In genomic region chr10:68074775-68075549, GRCh38 we compare ENCODE assay signal across 8 cellular contexts.
A peak's percentile ranks its signal among the peaks of the same experiment; 100 is the strongest.
DNase-seq lines count a peak whose midpoint lies in the region; ATAC-seq and TF ChIP-seq lines count a peak whose summit lies in the region.

HERC4 (minus strand) TSS chr10:68075283; CDS start chr10:68073108, 2,175 bp downstream.

- peak within 1 kb of the TSS; percentile 96 for H3K4me3 Mint-ChIP-seq in nephron progenitor cell
- peak within 1 kb of the TSS; percentile 97 for H3K4me3 Mint-ChIP-seq in stimulated activated naive CD8-positive, alpha-beta T cell treated with anti-CD3 and anti-CD28 coated beads, Interleukin-15, Interleukin-2, amounts not matched to agents 100 ng/mL and 50 ng/mL, for 24 hours

- H3K36me3 ChIP-seq in KOPT-K1 (ENCODE audit: insufficient read depth, low read length) (peaks cover 10% of the 10 kb centered on the region), RWPE2 (ENCODE audit: low read depth) (peaks cover 33% of the 10 kb centered on the region)

- H3K36me3 Mint-ChIP-seq in nephron progenitor cell (ENCODE audit: low read depth) = peaks cover 8% of the 10 kb centered on the region
- peaks cover 25% of the 10 kb centered on the region for H3K36me3 Mint-ChIP-seq in stimulated activated naive CD8-positive, alpha-beta T cell treated with anti-CD3 and anti-CD28 coated beads, Interleukin-15, Interleukin-2, amounts not matched to agents 100 ng/mL and 50 ng/mL, for 24 hours (ENCODE audit: low read depth)

- H3K4me3 ChIP-seq in RWPE2 (ENCODE audit: severe bottlenecking) = peak within 1 kb of the TSS; percentile 72

- TF ChIP-seq CTCF in RWPE2 (IDR thresholded peaks at IDR 0.05; ENCODE audit: poor library complexity, severe bottlenecking) (no peak), nephron progenitor cell (IDR thresholded peaks at IDR 0.05) (no peak)

- H3K27ac ChIP-seq in KOPT-K1 (ENCODE audit: low read depth, low read length, poor library complexity, severe bottlenecking) (peak within 1 kb of the TSS; percentile 89), RWPE2 (ENCODE audit: poor library complexity, severe bottlenecking) (peak within 1 kb of the TSS; percentile 88)

- peak; percentile 96 for DNase-seq in EH (ENCODE audit: low read depth)
- DNase-seq in RWPE2 (ENCODE audit: low spot score) = peak; percentile 92
- peak; percentile 87 for DNase-seq in activated gamma-delta T cell (lab: John Stamatoyannopoulos, UW)
- DNase-seq in fibroblast of the conjunctiva (ENCODE audit: low read depth) = peak; percentile 91
- peak; percentile 93 for DNase-seq in nephron progenitor cell

- H3K4me1 ChIP-seq in RWPE2 (ENCODE audit: insufficient read depth, poor library complexity, severe bottlenecking) = peaks cover 32% of the 10 kb centered on the region

- H3K9me3 ChIP-seq in KOPT-K1 (ENCODE audit: insufficient read depth, low read length, poor library complexity, severe bottlenecking) (no peaks in the 10 kb centered on the region), RWPE2 (ENCODE audit: severe bottlenecking) (no peaks in the 10 kb centered on the region)

- H3K27me3 ChIP-seq in RWPE2 (ENCODE audit: insufficient read depth, poor library complexity, severe bottlenecking) = no peaks in the 10 kb centered on the region

- ATAC-seq in GM21786 (IDR thresholded peaks at IDR 0.05; ENCODE audit: unreplicated experiment) (peak; percentile 89), RWPE2 (ENCODE audit: low read depth) (peak; percentile 91)

- H3K27ac Mint-ChIP-seq in nephron progenitor cell = peak within 1 kb of the TSS; percentile 75
- H3K27ac Mint-ChIP-seq in stimulated activated naive CD8-positive, alpha-beta T cell treated with anti-CD3 and anti-CD28 coated beads, Interleukin-15, Interleukin-2, amounts not matched to agents 100 ng/mL and 50 ng/mL, for 24 hours = peak within 1 kb of the TSS; percentile 92

- H3K9me3 Mint-ChIP-seq in nephron progenitor cell = no peaks in the 10 kb centered on the region
- H3K9me3 Mint-ChIP-seq in stimulated activated naive CD8-positive, alpha-beta T cell treated with anti-CD3 and anti-CD28 coated beads, Interleukin-15, Interleukin-2, amounts not matched to agents 100 ng/mL and 50 ng/mL, for 24 hours = no peaks in the 10 kb centered on the region

- H3K27me3 Mint-ChIP-seq in nephron progenitor cell (ENCODE audit: low read depth, poor library complexity) = no peaks in the 10 kb centered on the region
- no peaks in the 10 kb centered on the region for H3K27me3 Mint-ChIP-seq in stimulated activated naive CD8-positive, alpha-beta T cell treated with anti-CD3 and anti-CD28 coated beads, Interleukin-15, Interleukin-2, amounts not matched to agents 100 ng/mL and 50 ng/mL, for 24 hours

- H3K4me1 Mint-ChIP-seq in nephron progenitor cell = peaks cover 36% of the 10 kb centered on the region
- H3K4me1 Mint-ChIP-seq in stimulated activated naive CD8-positive, alpha-beta T cell treated with anti-CD3 and anti-CD28 coated beads, Interleukin-15, Interleukin-2, amounts not matched to agents 100 ng/mL and 50 ng/mL, for 24 hours (ENCODE audit: low read depth) = peaks cover 44% of the 10 kb centered on the region

Comparison
In these comparisons a context has a peak if more than half of its experiments do, and no peak if none do; other contexts are left out.
1. Peak in every context shown above with its lines: DNase-seq, ATAC-seq, H3K4me3 ChIP-seq and H3K27ac ChIP-seq.